ENCODE assay signal across 8 cellular contexts in the genomic region with DNA sequence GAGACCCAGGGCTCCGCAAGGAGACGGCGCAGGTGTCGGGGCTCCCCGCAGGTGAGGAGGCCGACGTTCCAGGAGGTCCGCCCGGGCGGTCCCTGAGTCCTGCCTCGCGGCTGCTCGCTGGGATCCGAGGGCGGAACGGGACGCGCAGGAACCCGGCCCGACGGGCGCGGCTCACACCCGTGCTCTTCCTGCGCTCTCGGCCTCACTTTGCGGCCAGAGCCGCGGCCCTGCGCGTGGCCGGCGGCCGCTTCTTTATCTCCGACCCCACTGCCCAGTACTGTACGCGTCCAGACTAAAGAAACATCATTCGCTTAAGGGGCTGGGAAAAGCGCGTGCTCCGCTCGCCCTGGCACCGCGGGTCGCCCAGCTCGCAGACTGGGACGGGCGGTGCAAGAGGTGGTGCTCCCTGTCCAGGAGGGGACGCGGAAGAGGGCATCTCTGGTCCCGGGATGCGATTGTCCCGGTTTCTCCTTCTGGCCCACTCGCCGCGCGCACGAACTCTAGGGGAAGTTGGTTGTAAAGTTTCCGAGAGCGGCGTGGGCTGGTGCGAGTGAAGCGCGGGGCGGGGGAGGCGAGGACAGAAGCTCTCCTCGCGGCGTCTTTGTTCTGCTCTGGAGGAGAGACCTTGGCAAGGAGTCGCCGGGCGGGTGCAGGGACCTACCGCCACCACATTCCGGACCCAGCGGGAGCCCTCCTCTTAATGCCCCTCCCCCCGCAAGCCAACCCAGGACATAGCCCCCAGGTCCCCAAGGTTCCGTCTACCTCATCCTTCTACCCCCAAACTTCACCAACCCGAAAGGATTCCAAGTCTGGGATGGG.
DNase-seq lines count a peak whose midpoint lies in the region; ATAC-seq, FAIRE-seq and TF ChIP-seq lines count a peak whose summit lies in the region.

No MANE protein-coding gene starts in this region.

- H3K36me3 ChIP-seq in kidney epithelial cell (ENCODE audit: control insufficient read depth, insufficient read depth, low read length) (no peaks in the 10 kb centered on the region), subcutaneous abdominal adipose tissue (ENCODE audit: control insufficient read depth in 5 of 5, insufficient read depth in 5 of 5, low read length in 5 of 5) (no peaks in the 10 kb centered on the region)

- H3K27ac ChIP-seq in A549 (peak overlapping the region; percentile 74 to 86), subcutaneous abdominal adipose tissue (ENCODE audit: low read depth, low read length) (no peak overlapping the region)

- peak overlapping the region in 1 of 5 donors; percentile 66 for H3K9ac ChIP-seq in subcutaneous abdominal adipose tissue (ENCODE audit: low read length in 5 of 5)

- TF ChIP-seq CTCF in A549 (IDR thresholded peaks at IDR 0.05) (no peak), GM12875 (IDR thresholded peaks at IDR 0.05; ENCODE audit: borderline replicate concordance, insufficient read depth, low read depth, low read length) (no peak), kidney epithelial cell (IDR thresholded peaks at IDR 0.05; ENCODE audit: insufficient read depth, low read length, poor library complexity, severe bottlenecking) (no peak)

- POLR2A ChIA-PET in A549 (lab: Yijun Ruan, JAX): no interaction called here

- H3K27me3 ChIP-seq in kidney epithelial cell (ENCODE audit: control insufficient read depth, insufficient read depth, low read length): no peaks in the 10 kb centered on the region
- H3K27me3 ChIP-seq in subcutaneous abdominal adipose tissue (ENCODE audit: control insufficient read depth in 5 of 5, insufficient read depth in 4 of 5, low read length in 5 of 5): peaks cover 22 to 46% (median 35%) of the 10 kb centered on the region in 5 donors

- peak overlapping the region; percentile 84 for H3K4me2 ChIP-seq in A549

- 27% methylated on average over 30 of the region's 78 CpGs for WGBS in A549 (ENCODE audit: missing lambda C conversion rate)

- peaks cover 3% of the 10 kb centered on the region; the same call in 1 of the 3 replicates for H3K4me1 ChIP-seq in A549
- peaks cover 0 to 31% (median 27%) of the 10 kb centered on the region in 5 donors for H3K4me1 ChIP-seq in subcutaneous abdominal adipose tissue (ENCODE audit: control insufficient read depth in 5 of 5, insufficient read depth in 5 of 5, low read length in 5 of 5)

- ATAC-seq in A549: peak; percentile 79 to 84

- TF ChIP-seq POLR2A in A549 (IDR thresholded peaks at IDR 0.05; ENCODE audit: low read length): no peak

- no peak for FAIRE-seq in A549 (lab: Jason Lieb, UNC)

- DNase-seq in A549 (ENCODE audit: low read depth in 1 of 2, low spot score in 1 of 2): peak; percentile 15 to 18
- DNase-seq in astrocyte of the hippocampus (ENCODE audit: low read depth, low spot score): peak; percentile 78
- no peak for DNase-seq in kidney epithelial cell (ENCODE audit: low read depth)
- no peak for DNase-seq in middle frontal gyrus (ENCODE audit: extremely low spot score, low spot score)
- no peak for DNase-seq in NCI-H2081 treated with DMSO at 0.1 percent for 48 hours (lab: John Stamatoyannopoulos, UW)
- no peak for DNase-seq in HPDE6-E6E7 (ENCODE audit: extremely low spot score)

- TF ChIP-seq EP300 in A549 (IDR thresholded peaks at IDR 0.05): no peak

- H3K9me3 ChIP-seq in A549: no peaks in the 10 kb centered on the region
- H3K9me3 ChIP-seq in subcutaneous abdominal adipose tissue (ENCODE audit: control insufficient read depth in 5 of 5, low read length in 5 of 5): no peaks in the 10 kb centered on the region

- peak overlapping the region; percentile 53 for H3K4me3 ChIP-seq in A549
- H3K4me3 ChIP-seq in GM12875 (ENCODE audit: low read depth, low read length): peak overlapping the region; percentile 33
- H3K4me3 ChIP-seq in kidney epithelial cell (ENCODE audit: low read depth, low read length): peak overlapping the region; percentile 77
- peak overlapping the region; percentile 53 to 73 (median 64) for H3K4me3 ChIP-seq in subcutaneous abdominal adipose tissue (ENCODE audit: low read depth in 1 of 5, low read length in 5 of 5)

- CTCF ChIA-PET in A549 (lab: Yijun Ruan, JAX): interaction anchor here (0.9 kb wide), 1 partner anchor 17 kb away, joined by 3 read pairs; no protein-coding TSS in a partner anchor

- no peak for TF ChIP-seq RAD21 in A549 (conservative IDR thresholded peaks at IDR 0.05 in 1 of 2, IDR thresholded peaks at IDR 0.05 in 1 of 2)

TF ChIP-seq in A549, 52 proteins besides CTCF, POLR2A, EP300 and RAD21:
- TF ChIP-seq, protein P1, sequence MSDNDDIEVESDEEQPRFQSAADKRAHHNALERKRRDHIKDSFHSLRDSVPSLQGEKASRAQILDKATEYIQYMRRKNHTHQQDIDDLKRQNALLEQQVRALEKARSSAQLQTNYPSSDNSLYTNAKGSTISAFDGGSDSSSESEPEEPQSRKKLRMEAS (IDR thresholded peaks at IDR 0.05): peak; percentile 50
- TF ChIP-seq EHF (CRISPR knock-in tag; IDR thresholded peaks at IDR 0.05): no peak

Comparison
In these comparisons a context has a peak if more than half of its experiments do, and no peak if none do; other contexts are left out.
1. DNase-seq: peak in A549 (2 of 2) and astrocyte of the hippocampus (single experiment); none in kidney epithelial cell (single experiment), middle frontal gyrus (single experiment), NCI-H2081 treated with DMSO at 0.1 percent for 48 hours (single experiment) and HPDE6-E6E7 (single experiment).
2. Peak in every context shown above with its lines, with median percentiles within 50 percentile points of each other: H3K4me3 ChIP-seq.